15 cellular contexts compared by ENCODE assay signal in the genomic region with DNA sequence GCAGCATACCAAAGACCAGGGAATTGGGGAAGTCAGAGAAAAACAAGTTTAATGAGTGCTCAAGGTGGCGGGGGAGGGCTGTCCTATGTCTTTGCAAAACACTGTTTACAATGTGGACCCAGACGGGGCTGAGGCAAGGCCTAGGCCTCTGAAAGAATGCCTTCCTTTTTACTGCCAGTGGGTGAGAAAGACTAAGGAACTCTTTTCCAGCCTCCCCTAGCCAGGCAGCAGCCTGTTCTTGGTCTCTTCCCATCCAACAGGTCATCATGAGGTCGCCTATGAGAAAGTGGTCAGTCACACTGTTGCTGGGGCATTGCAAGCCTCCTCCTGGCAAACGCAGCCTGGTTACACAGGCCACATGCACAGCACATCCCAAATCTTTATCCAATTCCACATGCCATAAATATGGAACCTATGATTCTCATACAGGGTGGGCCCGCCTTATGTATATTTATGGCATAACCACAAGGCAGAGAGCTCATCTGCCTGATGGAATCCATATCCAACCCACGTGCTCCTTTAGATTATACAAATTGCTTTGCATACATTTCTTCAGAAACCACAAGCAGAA. TPM values are rescaled to one million over a fixed set of nuclear protein-coding genes. Genes with fewer than 3 reads are reported as not detected.
A peak's percentile ranks its signal among the peaks of the same experiment; 100 is the strongest.
DNase-seq lines count a peak whose midpoint lies in the region; TF ChIP-seq lines count a peak whose summit lies in the region.
"Had no signal": no experiment of that assay in that cellular context is flagged by ENCODE, and none has a peak within 500 bp of the region (broad histone marks: within the 10 kb centered on the region; RNA-seq: fewer than 3 reads in every experiment).

No MANE protein-coding gene starts in this region.

- no peaks in the 10 kb centered on the region for H3K27me3 ChIP-seq in endodermal cell (ENCODE audit: control insufficient read depth, insufficient read depth, low read length, poor library complexity, severe bottlenecking)
- H3K27me3 ChIP-seq: gastrocnemius medialis, SJSA1 had no signal

- H3K9me3 Mint-ChIP-seq in endodermal cell (no peaks in the 10 kb centered on the region), osteocyte (ENCODE audit: unreplicated experiment) (no peaks in the 10 kb centered on the region)
- H3K9me3 Mint-ChIP-seq: central memory CD8-positive, alpha-beta T cell had no signal

- H3K27ac ChIP-seq in endodermal cell (ENCODE audit: low read depth, low read length), result peak overlapping the region; percentile 9
- H3K27ac ChIP-seq: C4-2B, gastrocnemius medialis, SJSA1 had no signal

- H3K4me3 ChIP-seq in endodermal cell (ENCODE audit: low read length), result no peak overlapping the region
- H3K4me3 ChIP-seq: gastrocnemius medialis, SJSA1 had no signal

- peak overlapping the region; percentile 17 for H3K27ac Mint-ChIP-seq in endodermal cell
- H3K27ac Mint-ChIP-seq in osteocyte (ENCODE audit: unreplicated experiment), result peak overlapping the region; percentile 85

- H3K4me3 Mint-ChIP-seq in endodermal cell, result no peak overlapping the region
- H3K4me3 Mint-ChIP-seq in osteocyte (ENCODE audit: unreplicated experiment), result no peak overlapping the region
- H3K4me3 Mint-ChIP-seq: central memory CD8-positive, alpha-beta T cell had no signal

- H3K27me3 Mint-ChIP-seq in endodermal cell (ENCODE audit: insufficient read depth), result no peaks in the 10 kb centered on the region
- no peaks in the 10 kb centered on the region for H3K27me3 Mint-ChIP-seq in osteocyte (ENCODE audit: unreplicated experiment)

- TF ChIP-seq CTCF in endodermal cell (conservative IDR thresholded peaks at IDR 0.05) (no peak), osteocyte (IDR thresholded peaks at IDR 0.05) (no peak)

- 83 to 84% methylated on average over 6 of the region's 6 CpGs for WGBS in endodermal cell (ENCODE audit: insufficient coverage in 1 of 2, insufficient read length in 1 of 2), 2 experiments

- peaks cover 87% of the 10 kb centered on the region for H3K36me3 ChIP-seq in endodermal cell (ENCODE audit: control insufficient read depth, insufficient read depth, low read length)
- H3K36me3 ChIP-seq: gastrocnemius medialis, SJSA1 had no signal

- H3K9me3 ChIP-seq in endodermal cell (ENCODE audit: control insufficient read depth, low read length), result no peaks in the 10 kb centered on the region
- H3K9me3 ChIP-seq: gastrocnemius medialis, SJSA1 had no signal

- peaks cover 10% of the 10 kb centered on the region for H3K4me1 ChIP-seq in endodermal cell (ENCODE audit: control insufficient read depth, insufficient read depth, low read length)
- H3K4me1 ChIP-seq: gastrocnemius medialis had no signal

- H3K36me3 Mint-ChIP-seq in endodermal cell (ENCODE audit: low read depth), result peaks cover 48% of the 10 kb centered on the region
- peaks cover 30% of the 10 kb centered on the region for H3K36me3 Mint-ChIP-seq in osteocyte (ENCODE audit: unreplicated experiment)

- DNase-seq in EH (ENCODE audit: low read depth) (peak; percentile 74), NCI-H526 (lab: John Stamatoyannopoulos, UW) (peak; percentile 63 to 81), endodermal cell (no peak), osteocyte (ENCODE audit: extremely low spot score, unreplicated experiment) (no peak), DMS79 treated with DMSO at 0.1 percent for 48 hours (lab: John Stamatoyannopoulos, UW) (no peak), activated gamma-delta T cell (lab: John Stamatoyannopoulos, UW) (no peak), hepatic stellate cell (ENCODE audit: low spot score) (no peak)
- no peak for DNase-seq in activated effector memory CD4-positive, alpha-beta T cell treated with anti-CD3 and anti-CD28 coated beads, Interleukin-2, amount 50 U/mL, for 16 hours
- DNase-seq: activated CD4-positive, alpha-beta T cell treated with anti-CD3 and anti-CD28 coated beads for 1 hour; activated T-cell treated with anti-CD3 and anti-CD28 coated beads, Interleukin-2, amount 50 U/mL, for 48 hours; gastrocnemius medialis; NCI-H510A had no signal

- H3K9ac ChIP-seq in endodermal cell (ENCODE audit: extremely low read depth, low read length, poor library complexity, severe bottlenecking), result no peak overlapping the region

- peaks cover 39% of the 10 kb centered on the region for H3K4me1 Mint-ChIP-seq in endodermal cell
- peaks cover 73% of the 10 kb centered on the region for H3K4me1 Mint-ChIP-seq in osteocyte (ENCODE audit: unreplicated experiment)
- H3K4me1 Mint-ChIP-seq: central memory CD8-positive, alpha-beta T cell had no signal

RNA-seq across cellular contexts. Expression of a gene that starts 48.5 kb away (rescaled TPM):
- total RNA-seq in endodermal cell (10 to 100 TPM; 69.7 to 92.4 TPM), osteocyte (52.4 and 58.4 TPM in 2 replicates)
- 79.4 TPM for polyA plus RNA-seq in endodermal cell (2013, experiment 1 of 2)
- 80.4 TPM for polyA plus RNA-seq in endodermal cell (2013, experiment 2 of 2)

Comparison
In these comparisons a context has a peak if more than half of its experiments do, and no peak if none do; other contexts are left out.
1. DNase-seq: peak in EH (single experiment) and NCI-H526 (2 of 2); none in endodermal cell (single experiment), osteocyte (single experiment), DMS79 treated with DMSO at 0.1 percent for 48 hours (single experiment), activated gamma-delta T cell (single experiment), activated effector memory CD4-positive, alpha-beta T cell treated with anti-CD3 and anti-CD28 coated beads, Interleukin-2, amount 50 U/mL, for 16 hours (single experiment) and hepatic stellate cell (single experiment).